Comparison of ENCODE assay signal across 8 cellular contexts in genomic region chr3:131174752-131175151, GRCh38.
A peak's percentile ranks its signal among the peaks of the same experiment; 100 is the strongest.
DNase-seq lines count a peak whose midpoint lies in the region; ATAC-seq and TF ChIP-seq lines count a peak whose summit lies in the region.

No MANE protein-coding gene starts in this region.

- TF ChIP-seq CTCF in progenitor cell of endocrine pancreas (IDR thresholded peaks at IDR 0.05; ENCODE audit: unreplicated experiment): no peak

- H4K20me1 ChIP-seq in BLaER1: no peaks in the 10 kb centered on the region

- CTCF ChIA-PET in activated CD8-positive, alpha-beta T cell treated with anti-CD3 and anti-CD28 coated beads, Interleukin-2, amount 10 ng/mL, durations not matched to agents 7 days and 5 days (lab: Charles Lee): interaction anchor here (0.9 kb wide), 1 partner anchor 13 kb away, joined by 3 read pairs; no protein-coding TSS in a partner anchor

- no peaks in the 10 kb centered on the region for H3K9me3 Mint-ChIP-seq in activated CD8-positive, alpha-beta T cell treated with anti-CD3 and anti-CD28 coated beads, Interleukin-2, amount 10 ng/mL, durations not matched to agents 7 days and 5 days (ENCODE audit: insufficient read depth)
- H3K9me3 Mint-ChIP-seq in stimulated activated naive CD8-positive, alpha-beta T cell treated with anti-CD3 and anti-CD28 coated beads, Interleukin-15, amount 100 ng/mL, for 72 hours: no peaks in the 10 kb centered on the region
- peaks cover 6% of the 10 kb centered on the region for H3K9me3 Mint-ChIP-seq in progenitor cell of endocrine pancreas (ENCODE audit: low read depth)

- H3K36me3 ChIP-seq in BLaER1: no peaks in the 10 kb centered on the region

- no peak overlapping the region for H3K27ac ChIP-seq in BLaER1

- H3K27ac Mint-ChIP-seq in activated CD8-positive, alpha-beta T cell treated with anti-CD3 and anti-CD28 coated beads, Interleukin-2, amount 10 ng/mL, durations not matched to agents 7 days and 5 days: peak overlapping the region; percentile 84
- no peak overlapping the region for H3K27ac Mint-ChIP-seq in stimulated activated naive CD8-positive, alpha-beta T cell treated with anti-CD3 and anti-CD28 coated beads, Interleukin-15, amount 100 ng/mL, for 72 hours
- no peak overlapping the region for H3K27ac Mint-ChIP-seq in progenitor cell of endocrine pancreas

- ATAC-seq in GM18909 (IDR thresholded peaks at IDR 0.05; ENCODE audit: poor library complexity, unreplicated experiment) (peak; percentile 98), HG03108 (IDR thresholded peaks at IDR 0.05; ENCODE audit: unreplicated experiment) (peak; percentile 95)
- ATAC-seq in activated CD8-positive, alpha-beta T cell treated with anti-CD3 and anti-CD28 coated beads, Interleukin-2, amount 10 ng/mL, durations not matched to agents 7 days and 5 days: peak; percentile 97
- ATAC-seq in stimulated activated naive CD8-positive, alpha-beta T cell treated with anti-CD3 and anti-CD28 coated beads, Interleukin-15, amount 100 ng/mL, for 72 hours: peak; percentile 98

- POLR2A ChIA-PET in activated CD8-positive, alpha-beta T cell treated with anti-CD3 and anti-CD28 coated beads, Interleukin-2, amount 10 ng/mL, durations not matched to agents 7 days and 5 days (lab: Charles Lee): no interaction called here

- H3K27me3 ChIP-seq in BLaER1: no peaks in the 10 kb centered on the region

- peaks cover 4% of the 10 kb centered on the region for H3K36me3 Mint-ChIP-seq in activated CD8-positive, alpha-beta T cell treated with anti-CD3 and anti-CD28 coated beads, Interleukin-2, amount 10 ng/mL, durations not matched to agents 7 days and 5 days (ENCODE audit: low read depth)
- H3K36me3 Mint-ChIP-seq in progenitor cell of endocrine pancreas (ENCODE audit: insufficient read depth): peaks cover 4% of the 10 kb centered on the region

- H3K4me3 ChIP-seq in BLaER1: no peak overlapping the region

- DNase-seq in activated CD8-positive, alpha-beta T cell treated with anti-CD3 and anti-CD28 coated beads, Interleukin-2, amount 10 ng/mL, durations not matched to agents 7 days and 5 days: peak; percentile 73
- DNase-seq in stimulated activated naive CD8-positive, alpha-beta T cell treated with anti-CD3 and anti-CD28 coated beads, Interleukin-15, amount 100 ng/mL, for 72 hours: peak; percentile 18 to 25
- DNase-seq in medulla oblongata (ENCODE audit: extremely low spot score): no peak
- no peak for DNase-seq in progenitor cell of endocrine pancreas (ENCODE audit: low spot score, unreplicated experiment)
- DNase-seq in SW 1271 (lab: John Stamatoyannopoulos, UW): no peak

- peak overlapping the region; percentile 31 for H3K4me3 Mint-ChIP-seq in activated CD8-positive, alpha-beta T cell treated with anti-CD3 and anti-CD28 coated beads, Interleukin-2, amount 10 ng/mL, durations not matched to agents 7 days and 5 days
- H3K4me3 Mint-ChIP-seq in stimulated activated naive CD8-positive, alpha-beta T cell treated with anti-CD3 and anti-CD28 coated beads, Interleukin-15, amount 100 ng/mL, for 72 hours: no peak overlapping the region
- no peak overlapping the region for H3K4me3 Mint-ChIP-seq in progenitor cell of endocrine pancreas (ENCODE audit: low read depth)

- peaks cover 47% of the 10 kb centered on the region for H3K4me1 Mint-ChIP-seq in activated CD8-positive, alpha-beta T cell treated with anti-CD3 and anti-CD28 coated beads, Interleukin-2, amount 10 ng/mL, durations not matched to agents 7 days and 5 days (ENCODE audit: low read depth)
- H3K4me1 Mint-ChIP-seq in stimulated activated naive CD8-positive, alpha-beta T cell treated with anti-CD3 and anti-CD28 coated beads, Interleukin-15, amount 100 ng/mL, for 72 hours: peaks cover 9% of the 10 kb centered on the region
- no peaks in the 10 kb centered on the region for H3K4me1 Mint-ChIP-seq in progenitor cell of endocrine pancreas (ENCODE audit: low read depth)

- no peaks in the 10 kb centered on the region for H3K9me3 ChIP-seq in BLaER1

- H3K4me2 ChIP-seq in BLaER1: peak overlapping the region; percentile 51

- H3K4me1 ChIP-seq in BLaER1: peaks cover 11% of the 10 kb centered on the region

- H3K9ac ChIP-seq in BLaER1: no peak overlapping the region

- H3K27me3 Mint-ChIP-seq in activated CD8-positive, alpha-beta T cell treated with anti-CD3 and anti-CD28 coated beads, Interleukin-2, amount 10 ng/mL, durations not matched to agents 7 days and 5 days (ENCODE audit: low read depth): no peaks in the 10 kb centered on the region
- no peaks in the 10 kb centered on the region for H3K27me3 Mint-ChIP-seq in stimulated activated naive CD8-positive, alpha-beta T cell treated with anti-CD3 and anti-CD28 coated beads, Interleukin-15, amount 100 ng/mL, for 72 hours
- no peaks in the 10 kb centered on the region for H3K27me3 Mint-ChIP-seq in progenitor cell of endocrine pancreas

Comparison
In these comparisons a context has a peak if more than half of its experiments do, and no peak if none do; other contexts are left out.
1. DNase-seq: peak in activated CD8-positive, alpha-beta T cell treated with anti-CD3 and anti-CD28 coated beads, Interleukin-2, amount 10 ng/mL, durations not matched to agents 7 days and 5 days (single experiment) and stimulated activated naive CD8-positive, alpha-beta T cell treated with anti-CD3 and anti-CD28 coated beads, Interleukin-15, amount 100 ng/mL, for 72 hours (2 of 2); none in medulla oblongata (single experiment), progenitor cell of endocrine pancreas (single experiment) and SW 1271 (0 of 2).
2. Peak in every context shown above with its lines, with median percentiles within 50 percentile points of each other: ATAC-seq.